ENCODE assay signal across 1 cellular context in genomic region chr7:1993776-1994740, GRCh38.
TF ChIP-seq lines count a peak whose summit lies in the region.

No MANE protein-coding gene starts in this region.

TF ChIP-seq in SK-N-SH treated with all-trans-retinoic acid at 6 μM for 48 hours, 23 proteins besides CTCF, POLR2A, EP300 and RAD21 (continued from another document):
- no peak for TF ChIP-seq PPARA (CRISPR knock-in tag; IDR thresholded peaks at IDR 0.05; ENCODE audit: borderline replicate concordance)
- no peak for TF ChIP-seq BACH2 (CRISPR knock-in tag; IDR thresholded peaks at IDR 0.05; ENCODE audit: borderline replicate concordance)
- no peak for TF ChIP-seq CREB5 (CRISPR knock-in tag; IDR thresholded peaks at IDR 0.05; ENCODE audit: low read depth)
- TF ChIP-seq SNAI2 (CRISPR knock-in tag; IDR thresholded peaks at IDR 0.05) = no peak
- no peak for TF ChIP-seq PATZ1 (CRISPR knock-in tag; IDR thresholded peaks at IDR 0.05; ENCODE audit: borderline replicate concordance)
- no peak for TF ChIP-seq ZFP3 (CRISPR knock-in tag; IDR thresholded peaks at IDR 0.05)
- no peak for TF ChIP-seq ZNF8 (CRISPR knock-in tag; IDR thresholded peaks at IDR 0.05)
